ENCODE assay signal across 2 cellular contexts in the genomic region with DNA sequence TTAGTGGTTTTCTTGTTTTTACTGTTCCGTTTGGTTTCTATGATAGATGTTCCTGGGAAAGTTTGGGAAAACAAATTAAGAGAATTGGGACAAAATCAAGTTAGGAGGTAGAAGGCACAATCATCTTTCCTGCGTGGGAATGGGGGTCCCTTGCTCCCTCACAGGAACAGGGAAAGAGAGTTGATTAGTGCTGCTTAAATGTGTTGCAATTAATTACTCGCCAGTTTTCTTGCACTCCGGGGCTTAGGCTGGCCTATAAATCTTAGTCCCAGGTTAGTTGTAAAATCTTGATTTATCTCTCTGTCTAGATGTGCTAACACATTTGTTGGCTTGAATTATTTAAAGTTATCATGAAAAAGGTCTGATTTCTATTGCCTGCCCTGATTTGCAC.
TF ChIP-seq lines count a peak whose summit lies in the region.

No MANE protein-coding gene starts in this region.

TF ChIP-seq in GM23338, 12 proteins besides CTCF, POLR2A, EP300 and RAD21 (continues in another document):
- TF ChIP-seq POLR2AphosphoS5 (IDR thresholded peaks at IDR 0.05; ENCODE audit: low read depth), result no peak
- TF ChIP-seq JUNB (IDR thresholded peaks at IDR 0.05; ENCODE audit: unreplicated experiment), result no peak
- TF ChIP-seq, protein P1, sequence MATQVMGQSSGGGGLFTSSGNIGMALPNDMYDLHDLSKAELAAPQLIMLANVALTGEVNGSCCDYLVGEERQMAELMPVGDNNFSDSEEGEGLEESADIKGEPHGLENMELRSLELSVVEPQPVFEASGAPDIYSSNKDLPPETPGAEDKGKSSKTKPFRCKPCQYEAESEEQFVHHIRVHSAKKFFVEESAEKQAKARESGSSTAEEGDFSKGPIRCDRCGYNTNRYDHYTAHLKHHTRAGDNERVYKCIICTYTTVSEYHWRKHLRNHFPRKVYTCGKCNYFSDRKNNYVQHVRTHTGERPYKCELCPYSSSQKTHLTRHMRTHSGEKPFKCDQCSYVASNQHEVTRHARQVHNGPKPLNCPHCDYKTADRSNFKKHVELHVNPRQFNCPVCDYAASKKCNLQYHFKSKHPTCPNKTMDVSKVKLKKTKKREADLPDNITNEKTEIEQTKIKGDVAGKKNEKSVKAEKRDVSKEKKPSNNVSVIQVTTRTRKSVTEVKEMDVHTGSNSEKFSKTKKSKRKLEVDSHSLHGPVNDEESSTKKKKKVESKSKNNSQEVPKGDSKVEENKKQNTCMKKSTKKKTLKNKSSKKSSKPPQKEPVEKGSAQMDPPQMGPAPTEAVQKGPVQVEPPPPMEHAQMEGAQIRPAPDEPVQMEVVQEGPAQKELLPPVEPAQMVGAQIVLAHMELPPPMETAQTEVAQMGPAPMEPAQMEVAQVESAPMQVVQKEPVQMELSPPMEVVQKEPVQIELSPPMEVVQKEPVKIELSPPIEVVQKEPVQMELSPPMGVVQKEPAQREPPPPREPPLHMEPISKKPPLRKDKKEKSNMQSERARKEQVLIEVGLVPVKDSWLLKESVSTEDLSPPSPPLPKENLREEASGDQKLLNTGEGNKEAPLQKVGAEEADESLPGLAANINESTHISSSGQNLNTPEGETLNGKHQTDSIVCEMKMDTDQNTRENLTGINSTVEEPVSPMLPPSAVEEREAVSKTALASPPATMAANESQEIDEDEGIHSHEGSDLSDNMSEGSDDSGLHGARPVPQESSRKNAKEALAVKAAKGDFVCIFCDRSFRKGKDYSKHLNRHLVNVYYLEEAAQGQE (IDR thresholded peaks at IDR 0.05; ENCODE audit: unreplicated experiment), result no peak
- no peak for TF ChIP-seq ZNF331 (CRISPR knock-in tag; IDR thresholded peaks at IDR 0.05; ENCODE audit: low read depth)
- no peak for TF ChIP-seq EZH2phosphoT487 (IDR thresholded peaks at IDR 0.05; ENCODE audit: unreplicated experiment)
- TF ChIP-seq ZNF114 (CRISPR knock-in tag; IDR thresholded peaks at IDR 0.05), result no peak
- TF ChIP-seq, protein P2, sequence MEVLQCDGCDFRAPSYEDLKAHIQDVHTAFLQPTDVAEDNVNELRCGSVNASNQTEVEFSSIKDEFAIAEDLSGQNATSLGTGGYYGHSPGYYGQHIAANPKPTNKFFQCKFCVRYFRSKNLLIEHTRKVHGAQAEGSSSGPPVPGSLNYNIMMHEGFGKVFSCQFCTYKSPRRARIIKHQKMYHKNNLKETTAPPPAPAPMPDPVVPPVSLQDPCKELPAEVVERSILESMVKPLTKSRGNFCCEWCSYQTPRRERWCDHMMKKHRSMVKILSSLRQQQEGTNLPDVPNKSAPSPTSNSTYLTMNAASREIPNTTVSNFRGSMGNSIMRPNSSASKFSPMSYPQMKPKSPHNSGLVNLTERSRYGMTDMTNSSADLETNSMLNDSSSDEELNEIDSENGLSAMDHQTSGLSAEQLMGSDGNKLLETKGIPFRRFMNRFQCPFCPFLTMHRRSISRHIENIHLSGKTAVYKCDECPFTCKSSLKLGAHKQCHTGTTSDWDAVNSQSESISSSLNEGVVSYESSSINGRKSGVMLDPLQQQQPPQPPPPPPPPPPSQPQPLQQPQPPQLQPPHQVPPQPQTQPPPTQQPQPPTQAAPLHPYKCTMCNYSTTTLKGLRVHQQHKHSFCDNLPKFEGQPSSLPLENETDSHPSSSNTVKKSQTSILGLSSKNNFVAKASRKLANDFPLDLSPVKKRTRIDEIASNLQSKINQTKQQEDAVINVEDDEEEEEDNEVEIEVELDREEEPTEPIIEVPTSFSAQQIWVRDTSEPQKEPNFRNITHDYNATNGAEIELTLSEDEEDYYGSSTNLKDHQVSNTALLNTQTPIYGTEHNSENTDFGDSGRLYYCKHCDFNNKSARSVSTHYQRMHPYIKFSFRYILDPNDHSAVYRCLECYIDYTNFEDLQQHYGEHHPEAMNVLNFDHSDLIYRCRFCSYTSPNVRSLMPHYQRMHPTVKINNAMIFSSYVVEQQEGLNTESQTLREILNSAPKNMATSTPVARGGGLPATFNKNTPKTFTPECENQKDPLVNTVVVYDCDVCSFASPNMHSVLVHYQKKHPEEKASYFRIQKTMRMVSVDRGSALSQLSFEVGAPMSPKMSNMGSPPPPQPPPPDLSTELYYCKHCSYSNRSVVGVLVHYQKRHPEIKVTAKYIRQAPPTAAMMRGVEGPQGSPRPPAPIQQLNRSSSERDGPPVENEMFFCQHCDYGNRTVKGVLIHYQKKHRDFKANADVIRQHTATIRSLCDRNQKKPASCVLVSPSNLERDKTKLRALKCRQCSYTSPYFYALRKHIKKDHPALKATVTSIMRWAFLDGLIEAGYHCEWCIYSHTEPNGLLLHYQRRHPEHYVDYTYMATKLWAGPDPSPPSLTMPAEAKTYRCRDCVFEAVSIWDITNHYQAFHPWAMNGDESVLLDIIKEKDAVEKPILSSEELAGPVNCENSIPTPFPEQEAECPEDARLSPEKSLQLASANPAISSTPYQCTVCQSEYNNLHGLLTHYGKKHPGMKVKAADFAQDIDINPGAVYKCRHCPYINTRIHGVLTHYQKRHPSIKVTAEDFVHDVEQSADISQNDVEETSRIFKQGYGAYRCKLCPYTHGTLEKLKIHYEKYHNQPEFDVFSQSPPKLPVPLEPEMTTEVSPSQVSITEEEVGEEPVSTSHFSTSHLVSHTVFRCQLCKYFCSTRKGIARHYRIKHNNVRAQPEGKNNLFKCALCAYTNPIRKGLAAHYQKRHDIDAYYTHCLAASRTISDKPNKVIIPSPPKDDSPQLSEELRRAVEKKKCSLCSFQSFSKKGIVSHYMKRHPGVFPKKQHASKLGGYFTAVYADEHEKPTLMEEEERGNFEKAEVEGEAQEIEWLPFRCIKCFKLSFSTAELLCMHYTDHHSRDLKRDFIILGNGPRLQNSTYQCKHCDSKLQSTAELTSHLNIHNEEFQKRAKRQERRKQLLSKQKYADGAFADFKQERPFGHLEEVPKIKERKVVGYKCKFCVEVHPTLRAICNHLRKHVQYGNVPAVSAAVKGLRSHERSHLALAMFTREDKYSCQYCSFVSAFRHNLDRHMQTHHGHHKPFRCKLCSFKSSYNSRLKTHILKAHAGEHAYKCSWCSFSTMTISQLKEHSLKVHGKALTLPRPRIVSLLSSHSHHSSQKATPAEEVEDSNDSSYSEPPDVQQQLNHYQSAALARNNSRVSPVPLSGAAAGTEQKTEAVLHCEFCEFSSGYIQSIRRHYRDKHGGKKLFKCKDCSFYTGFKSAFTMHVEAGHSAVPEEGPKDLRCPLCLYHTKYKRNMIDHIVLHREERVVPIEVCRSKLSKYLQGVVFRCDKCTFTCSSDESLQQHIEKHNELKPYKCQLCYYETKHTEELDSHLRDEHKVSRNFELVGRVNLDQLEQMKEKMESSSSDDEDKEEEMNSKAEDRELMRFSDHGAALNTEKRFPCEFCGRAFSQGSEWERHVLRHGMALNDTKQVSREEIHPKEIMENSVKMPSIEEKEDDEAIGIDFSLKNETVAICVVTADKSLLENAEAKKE (CRISPR knock-in tag; IDR thresholded peaks at IDR 0.05), result no peak
- TF ChIP-seq NANOG (IDR thresholded peaks at IDR 0.05; ENCODE audit: borderline replicate concordance), result no peak
- TF ChIP-seq, protein P3, sequence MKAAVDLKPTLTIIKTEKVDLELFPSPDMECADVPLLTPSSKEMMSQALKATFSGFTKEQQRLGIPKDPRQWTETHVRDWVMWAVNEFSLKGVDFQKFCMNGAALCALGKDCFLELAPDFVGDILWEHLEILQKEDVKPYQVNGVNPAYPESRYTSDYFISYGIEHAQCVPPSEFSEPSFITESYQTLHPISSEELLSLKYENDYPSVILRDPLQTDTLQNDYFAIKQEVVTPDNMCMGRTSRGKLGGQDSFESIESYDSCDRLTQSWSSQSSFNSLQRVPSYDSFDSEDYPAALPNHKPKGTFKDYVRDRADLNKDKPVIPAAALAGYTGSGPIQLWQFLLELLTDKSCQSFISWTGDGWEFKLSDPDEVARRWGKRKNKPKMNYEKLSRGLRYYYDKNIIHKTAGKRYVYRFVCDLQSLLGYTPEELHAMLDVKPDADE (IDR thresholded peaks at IDR 0.05), result no peak
- TF ChIP-seq CREB1 (CRISPR knock-in tag; IDR thresholded peaks at IDR 0.05; ENCODE audit: low read depth), result no peak

TF ChIP-seq in HepG2, 621 proteins besides CTCF, POLR2A, EP300 and RAD21:
- TF ChIP-seq, protein P4, sequence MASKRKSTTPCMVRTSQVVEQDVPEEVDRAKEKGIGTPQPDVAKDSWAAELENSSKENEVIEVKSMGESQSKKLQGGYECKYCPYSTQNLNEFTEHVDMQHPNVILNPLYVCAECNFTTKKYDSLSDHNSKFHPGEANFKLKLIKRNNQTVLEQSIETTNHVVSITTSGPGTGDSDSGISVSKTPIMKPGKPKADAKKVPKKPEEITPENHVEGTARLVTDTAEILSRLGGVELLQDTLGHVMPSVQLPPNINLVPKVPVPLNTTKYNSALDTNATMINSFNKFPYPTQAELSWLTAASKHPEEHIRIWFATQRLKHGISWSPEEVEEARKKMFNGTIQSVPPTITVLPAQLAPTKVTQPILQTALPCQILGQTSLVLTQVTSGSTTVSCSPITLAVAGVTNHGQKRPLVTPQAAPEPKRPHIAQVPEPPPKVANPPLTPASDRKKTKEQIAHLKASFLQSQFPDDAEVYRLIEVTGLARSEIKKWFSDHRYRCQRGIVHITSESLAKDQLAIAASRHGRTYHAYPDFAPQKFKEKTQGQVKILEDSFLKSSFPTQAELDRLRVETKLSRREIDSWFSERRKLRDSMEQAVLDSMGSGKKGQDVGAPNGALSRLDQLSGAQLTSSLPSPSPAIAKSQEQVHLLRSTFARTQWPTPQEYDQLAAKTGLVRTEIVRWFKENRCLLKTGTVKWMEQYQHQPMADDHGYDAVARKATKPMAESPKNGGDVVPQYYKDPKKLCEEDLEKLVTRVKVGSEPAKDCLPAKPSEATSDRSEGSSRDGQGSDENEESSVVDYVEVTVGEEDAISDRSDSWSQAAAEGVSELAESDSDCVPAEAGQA (IDR thresholded peaks at IDR 0.05; ENCODE audit: low read depth), result no peak
- TF ChIP-seq, protein P4 (CRISPR knock-in tag; IDR thresholded peaks at IDR 0.05; ENCODE audit: borderline replicate concordance), result no peak
- TF ChIP-seq PHB2 (IDR thresholded peaks at IDR 0.05; ENCODE audit: partially characterized antibody) (no peak), ATRX (CRISPR knock-in tag; IDR thresholded peaks at IDR 0.05; ENCODE audit: borderline replicate concordance) (no peak), CBX1 (IDR thresholded peaks at IDR 0.05; ENCODE audit: low read depth) (no peak), FOXJ3 (CRISPR knock-in tag; IDR thresholded peaks at IDR 0.05; ENCODE audit: borderline replicate concordance) (no peak), TCF7L2 (IDR thresholded peaks at IDR 0.05; ENCODE audit: low read depth, low read length) (no peak), ZNF747 (CRISPR knock-in tag; IDR thresholded peaks at IDR 0.05; ENCODE audit: borderline replicate concordance) (no peak), GATA4 (IDR thresholded peaks at IDR 0.05; ENCODE audit: borderline replicate concordance, low read depth) (no peak), TARDBP (CRISPR knock-in tag; IDR thresholded peaks at IDR 0.05) (no peak), CHD2 (IDR thresholded peaks at IDR 0.05; ENCODE audit: low read depth, low read length) (no peak), TP53 (CRISPR knock-in tag; conservative IDR thresholded peaks at IDR 0.05) (no peak), ZNF232 (CRISPR knock-in tag; IDR thresholded peaks at IDR 0.05; ENCODE audit: borderline replicate concordance) (no peak), RFXAP (CRISPR knock-in tag; IDR thresholded peaks at IDR 0.05; ENCODE audit: borderline replicate concordance) (no peak)
- TF ChIP-seq, protein P5, sequence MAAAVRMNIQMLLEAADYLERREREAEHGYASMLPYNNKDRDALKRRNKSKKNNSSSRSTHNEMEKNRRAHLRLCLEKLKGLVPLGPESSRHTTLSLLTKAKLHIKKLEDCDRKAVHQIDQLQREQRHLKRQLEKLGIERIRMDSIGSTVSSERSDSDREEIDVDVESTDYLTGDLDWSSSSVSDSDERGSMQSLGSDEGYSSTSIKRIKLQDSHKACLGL (CRISPR knock-in tag; IDR thresholded peaks at IDR 0.05), result no peak
- TF ChIP-seq, protein P6, sequence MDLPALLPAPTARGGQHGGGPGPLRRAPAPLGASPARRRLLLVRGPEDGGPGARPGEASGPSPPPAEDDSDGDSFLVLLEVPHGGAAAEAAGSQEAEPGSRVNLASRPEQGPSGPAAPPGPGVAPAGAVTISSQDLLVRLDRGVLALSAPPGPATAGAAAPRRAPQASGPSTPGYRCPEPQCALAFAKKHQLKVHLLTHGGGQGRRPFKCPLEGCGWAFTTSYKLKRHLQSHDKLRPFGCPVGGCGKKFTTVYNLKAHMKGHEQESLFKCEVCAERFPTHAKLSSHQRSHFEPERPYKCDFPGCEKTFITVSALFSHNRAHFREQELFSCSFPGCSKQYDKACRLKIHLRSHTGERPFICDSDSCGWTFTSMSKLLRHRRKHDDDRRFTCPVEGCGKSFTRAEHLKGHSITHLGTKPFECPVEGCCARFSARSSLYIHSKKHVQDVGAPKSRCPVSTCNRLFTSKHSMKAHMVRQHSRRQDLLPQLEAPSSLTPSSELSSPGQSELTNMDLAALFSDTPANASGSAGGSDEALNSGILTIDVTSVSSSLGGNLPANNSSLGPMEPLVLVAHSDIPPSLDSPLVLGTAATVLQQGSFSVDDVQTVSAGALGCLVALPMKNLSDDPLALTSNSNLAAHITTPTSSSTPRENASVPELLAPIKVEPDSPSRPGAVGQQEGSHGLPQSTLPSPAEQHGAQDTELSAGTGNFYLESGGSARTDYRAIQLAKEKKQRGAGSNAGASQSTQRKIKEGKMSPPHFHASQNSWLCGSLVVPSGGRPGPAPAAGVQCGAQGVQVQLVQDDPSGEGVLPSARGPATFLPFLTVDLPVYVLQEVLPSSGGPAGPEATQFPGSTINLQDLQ (CRISPR knock-in tag; IDR thresholded peaks at IDR 0.05), result no peak
